Comparison of ENCODE assay signal across 1 cellular context in genomic region chr2:108919571-108920373, GRCh38.
TF ChIP-seq lines count a peak whose summit lies in the region.

No MANE protein-coding gene starts in this region.

TF ChIP-seq in WTC11, 78 proteins besides CTCF, POLR2A, EP300 and RAD21 (continued from another document):
- TF ChIP-seq ARID4B (CRISPR knock-in tag; IDR thresholded peaks at IDR 0.05; ENCODE audit: borderline replicate concordance) (no peak), RORB (CRISPR knock-in tag; IDR thresholded peaks at IDR 0.05) (no peak), NFATC4 (CRISPR knock-in tag; IDR thresholded peaks at IDR 0.05) (no peak)
